In the genomic region with DNA sequence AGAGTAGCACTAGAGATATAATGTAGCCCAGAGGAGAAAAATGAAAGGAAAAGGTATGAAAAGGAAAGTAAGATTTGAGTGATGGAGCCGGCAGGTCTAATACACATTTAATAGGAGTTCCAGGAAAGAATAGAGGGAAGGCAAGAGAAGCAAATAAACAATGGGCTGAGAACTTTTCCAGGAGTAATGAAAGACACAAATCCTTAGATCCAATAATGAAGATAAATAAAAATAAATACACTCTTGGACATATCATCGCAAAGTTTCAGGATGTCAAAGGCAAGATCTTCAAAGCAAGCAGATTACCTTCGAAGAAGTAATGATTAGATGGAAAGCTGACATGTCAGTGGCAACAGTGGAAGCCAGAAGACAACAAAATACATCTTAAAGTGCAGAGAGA, we compare ENCODE assay signal across 9 cellular contexts.
"Had no signal": no experiment of that assay in that cellular context is flagged by ENCODE, and none has a peak within 500 bp of the region (broad histone marks: within the 10 kb centered on the region; RNA-seq: fewer than 3 reads in every experiment).

No MANE protein-coding gene starts in this region.

- H3K27ac ChIP-seq: HL-60, KMS-11 had no signal

- H3K27ac Mint-ChIP-seq: IgD-negative memory B cell had no signal

- H3K4me2 ChIP-seq: KMS-11 had no signal

- H3K4me3 Mint-ChIP-seq: IgD-negative memory B cell had no signal

- H3K36me3 Mint-ChIP-seq: IgD-negative memory B cell had no signal

- DNase-seq: IMR-90, KBM-7, KG1 had no signal

- FAIRE-seq: HepG2, HTR-8/SVneo had no signal

- ATAC-seq: HepG2, K562 had no signal

- H3K4me3 ChIP-seq: K562 had no signal
